ENCODE assay signal across 24 cellular contexts in the genomic region with DNA sequence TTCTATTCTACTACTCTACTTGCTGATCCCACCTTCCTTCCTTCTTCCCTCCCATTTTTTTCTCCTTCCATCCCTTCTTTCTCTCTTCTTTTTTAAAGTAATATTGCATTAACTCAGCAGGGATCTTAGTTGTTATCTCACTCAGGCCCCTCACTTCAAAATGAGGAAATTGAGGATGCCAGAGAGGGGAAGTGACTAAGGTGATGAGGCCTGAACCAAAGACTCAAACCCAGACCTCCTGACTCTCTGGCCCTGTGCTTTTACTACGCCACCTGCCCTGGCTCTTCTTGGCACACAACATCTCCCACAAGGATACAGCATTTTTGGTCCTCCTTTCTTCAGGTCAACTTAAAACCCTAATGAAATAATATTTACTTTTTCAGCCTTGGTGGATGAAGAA.
"Had no signal": no experiment of that assay in that cellular context is flagged by ENCODE, and none has a peak within 500 bp of the region (broad histone marks: within the 10 kb centered on the region; RNA-seq: fewer than 3 reads in every experiment).

No MANE protein-coding gene starts in this region.

- FAIRE-seq: kidney, urothelium cell line had no signal

- H3K27ac ChIP-seq: adrenal gland, ascending aorta, brain microvascular endothelial cell, foreskin keratinocyte, lower lobe of right lung, right lobe of liver, skin epidermis, tibial artery had no signal

- DNase-seq: activated CD4-positive, alpha-beta T cell treated with anti-CD3 and anti-CD28 coated beads, Interleukin-2, amount 50 U/mL, for 4 hours; activated CD8-positive, alpha-beta memory T cell treated with anti-CD3 and anti-CD28 coated beads for 24 hours; activated CD8-positive, alpha-beta memory T cell treated with anti-CD3 and anti-CD28 coated beads, Interleukin-2, amount 50 U/mL, for 4 hours; activated naive CD4-positive, alpha-beta T cell; activated T-cell treated with anti-CD3 and anti-CD28 coated beads, Interleukin-2, amount 50 U/mL, for 24 hours; adrenal gland; brain microvascular endothelial cell; caudate nucleus; effector memory CD4-positive, alpha-beta T cell; foreskin keratinocyte; kidney; lower lobe of right lung; mesendoderm; naive B cell; occipital lobe; right lobe of liver; stimulated activated CD4-positive, alpha-beta T cell treated with anti-CD3 and anti-CD28 coated beads, Interleukin-1b, Interleukin-23, amount 100 ng/mL, for 48 hours; stimulated activated naive CD8-positive, alpha-beta T cell treated with anti-CD3 and anti-CD28 coated beads, Interleukin-15, amount 100 ng/mL, for 72 hours; tibial artery had no signal

- H3K4me1 ChIP-seq: adrenal gland, ascending aorta, lower lobe of right lung, right lobe of liver, tibial artery had no signal

- ATAC-seq: activated T-helper 17 cell treated with anti-CD3 and anti-CD28 coated beads, Interleukin-2, amount 50 U/mL, for 72 hours; foreskin keratinocyte; lower lobe of right lung; right lobe of liver; stimulated activated naive CD8-positive, alpha-beta T cell treated with anti-CD3 and anti-CD28 coated beads, Interleukin-15, amount 100 ng/mL, for 72 hours; WTC11 had no signal

- H3K27me3 ChIP-seq: adrenal gland, ascending aorta, brain microvascular endothelial cell, foreskin keratinocyte, right lobe of liver had no signal

- H3K36me3 ChIP-seq: adrenal gland, ascending aorta, brain microvascular endothelial cell, lower lobe of right lung, right lobe of liver, tibial artery had no signal

- H3K4me3 ChIP-seq: adrenal gland, ascending aorta, lower lobe of right lung, right lobe of liver, skin epidermis, tibial artery had no signal

- H3K9me3 ChIP-seq: adrenal gland, ascending aorta, lower lobe of right lung, right lobe of liver, tibial artery had no signal
